17 cellular contexts compared by ENCODE assay signal in genomic region chr20:49100934-49101333, GRCh38. TPM values are rescaled to one million over a fixed set of nuclear protein-coding genes. Genes with fewer than 3 reads are reported as not detected.
DNase-seq lines count a peak whose midpoint lies in the region; ATAC-seq and TF ChIP-seq lines count a peak whose summit lies in the region.
"Had no signal": no experiment of that assay in that cellular context is flagged by ENCODE, and none has a peak within 500 bp of the region (broad histone marks: within the 10 kb centered on the region; RNA-seq: fewer than 3 reads in every experiment).

No MANE protein-coding gene starts in this region.

- H3K27ac Mint-ChIP-seq in activated T-cell treated with anti-CD3 and anti-CD28 coated beads, Interleukin-2, amount 50 U/mL, for 72 hours = peak overlapping the region; percentile 62

- H3K9me3 ChIP-seq in spleen (no peaks in the 10 kb centered on the region), ascending aorta (no peaks in the 10 kb centered on the region)
- H3K9me3 ChIP-seq: uterus had no signal

- TF ChIP-seq CTCF in choroid plexus epithelial cell (conservative IDR thresholded peaks at IDR 0.05; ENCODE audit: low read depth, low read length) = no peak
- no peak for TF ChIP-seq CTCF in spleen (IDR thresholded peaks at IDR 0.05 in 8 of 11, conservative IDR thresholded peaks at IDR 0.05 in 3 of 11)
- no peak for TF ChIP-seq CTCF in ascending aorta (IDR thresholded peaks at IDR 0.05)

- no peak overlapping the region for H3K4me3 Mint-ChIP-seq in activated T-cell treated with anti-CD3 and anti-CD28 coated beads, Interleukin-2, amount 50 U/mL, for 72 hours

- H3K27ac ChIP-seq in spleen = peak overlapping the region in 7 of 8 donors; percentile 24 to 72 (median 58)
- no peak overlapping the region for H3K27ac ChIP-seq in ascending aorta
- H3K27ac ChIP-seq: uterus had no signal

- peaks cover 11% of the 10 kb centered on the region for H3K4me1 Mint-ChIP-seq in activated T-cell treated with anti-CD3 and anti-CD28 coated beads, Interleukin-2, amount 50 U/mL, for 72 hours (ENCODE audit: low read depth)

- H3K4me1 ChIP-seq in spleen (peaks cover 0 to 35% (median 12%) of the 10 kb centered on the region in 6 donors), ascending aorta (no peaks in the 10 kb centered on the region)
- H3K4me1 ChIP-seq: uterus had no signal

- H3K36me3 Mint-ChIP-seq in activated T-cell treated with anti-CD3 and anti-CD28 coated beads, Interleukin-2, amount 50 U/mL, for 72 hours (ENCODE audit: insufficient read depth in 2 of 2) = peaks cover 8 to 48% of the 10 kb centered on the region in 2 donors

- H3K4me3 ChIP-seq in choroid plexus epithelial cell (ENCODE audit: low read depth, low read length) = no peak overlapping the region
- peak overlapping the region in 2 of 8 donors; percentile 9 to 30 for H3K4me3 ChIP-seq in spleen
- no peak overlapping the region for H3K4me3 ChIP-seq in ascending aorta
- H3K4me3 ChIP-seq: uterus had no signal

- no peaks in the 10 kb centered on the region for H3K27me3 ChIP-seq in spleen (replicated peaks in 1 of 7)
- H3K27me3 ChIP-seq in ascending aorta = no peaks in the 10 kb centered on the region
- H3K27me3 ChIP-seq: uterus had no signal

- no peak for ATAC-seq in activated T-cell treated with anti-CD3 and anti-CD28 coated beads, Interleukin-2, amount 50 U/mL, for 72 hours (replicated peaks in 1 of 2)
- ATAC-seq: esophagus mucosa, SK-N-SH treated with all-trans-retinoic acid at 6 μM for 48 hours had no signal

- WGBS in spleen, 5 donors = 32 to 48% (median 36%) methylated on average over 3 of the region's 3 CpGs

- no peak for TF ChIP-seq POLR2A in spleen (IDR thresholded peaks at IDR 0.05)

- DNase-seq in activated T-cell treated with anti-CD3 and anti-CD28 coated beads, Interleukin-2, amount 50 U/mL, for 72 hours = no peak
- no peak for DNase-seq in activated T-cell treated with anti-CD3 and anti-CD28 coated beads, Interleukin-2, amount 50 U/mL, for 48 hours
- DNase-seq in OCI-M1 (lab: John Stamatoyannopoulos, UW) (peak; percentile 91), choroid plexus epithelial cell (ENCODE audit: low read depth) (peak; percentile 32), spleen (no peak), NK-92 (lab: John Stamatoyannopoulos, UW; ENCODE audit: unreplicated experiment) (no peak), Ammon's horn (ENCODE audit: low spot score) (no peak), ascending aorta (ENCODE audit: low spot score in 2 of 2) (no peak)
- DNase-seq: DMS53; Karpas-422; NCI-H2107; NK-92 treated with Interleukin-12 subunit alpha and Interleukin-12 subunit beta, amount 100 ng/mL, for 24 hours; posterior cingulate gyrus; stimulated activated CD8-positive, alpha-beta memory T cell treated with anti-CD3 and anti-CD28 coated beads, Interleukin-4, amount 100 ng/mL, for 48 hours; uterus had no signal

- H3K9me3 Mint-ChIP-seq in activated T-cell treated with anti-CD3 and anti-CD28 coated beads, Interleukin-2, amount 50 U/mL, for 72 hours = no peaks in the 10 kb centered on the region

- H3K27me3 Mint-ChIP-seq in activated T-cell treated with anti-CD3 and anti-CD28 coated beads, Interleukin-2, amount 50 U/mL, for 72 hours (ENCODE audit: low read depth) = no peaks in the 10 kb centered on the region

- peaks cover 0 to 94% (median 45%) of the 10 kb centered on the region in 6 donors for H3K36me3 ChIP-seq in spleen
- peaks cover 42 to 77% of the 10 kb centered on the region in 2 donors for H3K36me3 ChIP-seq in ascending aorta
- H3K36me3 ChIP-seq: uterus had no signal

- intact Hi-C loops in spleen (cut with DNase I; ENCODE audit: low total_unique reads) = no loop called here
- intact Hi-C loops in ascending aorta (cut with DNase I) = no loop called here

RNA-seq across cellular contexts. Expression of gene CSE1L, which starts 54.8 kb away (rescaled TPM):
- 10 to 100 TPM; 54.7 to 61.3 TPM for total RNA-seq in activated T-cell treated with anti-CD3 and anti-CD28 coated beads, Interleukin-2, amount 50 U/mL, for 72 hours
- total RNA-seq in spleen = 10 to 100 TPM; 32.0 to 51.5 (median 34.2) TPM
- polyA plus RNA-seq in spleen = 10 to 100 TPM; 16.7 to 23.0 (median 21.4) TPM
- 13.6 TPM for total RNA-seq in ascending aorta

Comparison
In these comparisons a context has a peak if more than half of its experiments do, and no peak if none do; other contexts are left out.
1. DNase-seq: peak in OCI-M1 (single experiment) and choroid plexus epithelial cell (single experiment); none in activated T-cell treated with anti-CD3 and anti-CD28 coated beads, Interleukin-2, amount 50 U/mL, for 72 hours (0 of 2), activated T-cell treated with anti-CD3 and anti-CD28 coated beads, Interleukin-2, amount 50 U/mL, for 48 hours (0 of 2), spleen (single experiment), NK-92 (single experiment), Ammon's horn (single experiment) and ascending aorta (0 of 2).
2. H3K27ac ChIP-seq: peak in spleen (7 of 8); none in ascending aorta (0 of 2).